ENCODE assay signal across 12 cellular contexts in genomic region chr15:101105059-101105851, GRCh38.
A peak's percentile ranks its signal among the peaks of the same experiment; 100 is the strongest.
DNase-seq lines count a peak whose midpoint lies in the region; ATAC-seq and TF ChIP-seq lines count a peak whose summit lies in the region.
"Had no signal": no experiment of that assay in that cellular context is flagged by ENCODE, and none has a peak within 500 bp of the region (broad histone marks: within the 10 kb centered on the region; RNA-seq: fewer than 3 reads in every experiment).

No MANE protein-coding gene starts in this region.

- H3K36me3 Mint-ChIP-seq in brain: peaks cover 3% of the 10 kb centered on the region

- H3K4me1 Mint-ChIP-seq in brain: peaks cover 32% of the 10 kb centered on the region
- H3K4me1 Mint-ChIP-seq: B cell had no signal

- H3K27me3 Mint-ChIP-seq in brain: peaks cover 4% of the 10 kb centered on the region
- H3K27me3 Mint-ChIP-seq: B cell had no signal

- 86% methylated on average over 7 of the region's 7 CpGs for whole genome bisulfite sequencing in HUES64

- no peak overlapping the region for H3K4me3 ChIP-seq in ACC112 (ENCODE audit: low read depth, low read length)
- H3K4me3 ChIP-seq in HUES64 (ENCODE audit: low read length): no peak overlapping the region

- ATAC-seq in HG03159 (IDR thresholded peaks at IDR 0.05; ENCODE audit: unreplicated experiment): no peak

- H3K4me1 ChIP-seq in ACC112 (ENCODE audit: control insufficient read depth, insufficient read depth, low read length, unreplicated experiment): peaks cover 15% of the 10 kb centered on the region
- peaks cover 13% of the 10 kb centered on the region; the same call in 1 of the 2 replicates for H3K4me1 ChIP-seq in HUES64 (ENCODE audit: insufficient read depth, low read length)

- H3K27ac Mint-ChIP-seq in brain: peak overlapping the region; percentile 64 to 94 (median 70)
- H3K27ac Mint-ChIP-seq: B cell had no signal

- H3K36me3 ChIP-seq in ACC112 (ENCODE audit: insufficient read depth, low read length) (no peaks in the 10 kb centered on the region), HUES64 (ENCODE audit: insufficient read depth, low read length) (no peaks in the 10 kb centered on the region)

- H3K4me3 Mint-ChIP-seq in brain: peak overlapping the region in 2 of 5 experiments; percentile 11 to 42
- H3K4me3 Mint-ChIP-seq: B cell had no signal

- peak overlapping the region; percentile 41 for H2AFZ ChIP-seq in ACC112 (ENCODE audit: low read length, unreplicated experiment)

- H3K27ac ChIP-seq in ACC112 (ENCODE audit: low read depth, low read length): peak overlapping the region; percentile 55; the same call in 1 of the 2 replicates
- H3K27ac ChIP-seq in HUES64 (ENCODE audit: low read depth, low read length): peak overlapping the region; percentile 52
- H3K27ac ChIP-seq in caudate nucleus (ENCODE audit: low read depth, low read length): no peak overlapping the region
- H3K27ac ChIP-seq: VCaP had no signal

- DNase-seq in left kidney (ENCODE audit: low read depth, low spot score): peak; percentile 73
- no peak for DNase-seq in activated CD8-positive, alpha-beta memory T cell treated with anti-CD3 and anti-CD28 coated beads for 24 hours
- DNase-seq in NCI-H524 (lab: John Stamatoyannopoulos, UW): no peak
- no peak for DNase-seq in caudate nucleus (lab: John Stamatoyannopoulos, UW)
- DNase-seq: amygdala, NCI-H187 treated with DMSO at 0.1 percent for 48 hours had no signal

- no peak for TF ChIP-seq CTCF in brain (conservative IDR thresholded peaks at IDR 0.05)

- H3K79me2 ChIP-seq in ACC112 (ENCODE audit: control insufficient read depth, insufficient read depth, low read length, unreplicated experiment): no peaks in the 10 kb centered on the region

- H3K27me3 ChIP-seq in ACC112 (ENCODE audit: insufficient read depth, low read length) (no peaks in the 10 kb centered on the region), HUES64 (ENCODE audit: insufficient read depth, low read length) (no peaks in the 10 kb centered on the region)

- peak overlapping the region; percentile 22; the same call in 1 of the 2 replicates for H3K9ac ChIP-seq in HUES64 (ENCODE audit: low read depth, low read length)

- peaks cover 0 to 8% (median 4%) of the 10 kb centered on the region in 5 experiments for H3K9me3 Mint-ChIP-seq in brain

- no peaks in the 10 kb centered on the region for H3K9me3 ChIP-seq in HUES64 (ENCODE audit: insufficient read depth, low read depth, low read length)
